In genomic region chr11:57459112-57460016, GRCh38 we compare ENCODE assay signal across 8 cellular contexts. TPM values are rescaled to one million over a fixed set of nuclear protein-coding genes. Genes with fewer than 3 reads are reported as not detected.
DNase-seq lines count a peak whose midpoint lies in the region; ATAC-seq and TF ChIP-seq lines count a peak whose summit lies in the region.

No MANE protein-coding gene starts in this region.

- no peaks in the 10 kb centered on the region for H3K79me2 ChIP-seq in GM23248 (ENCODE audit: insufficient read depth)
- H3K79me2 ChIP-seq in OCI-LY3 (ENCODE audit: low read length): no peaks in the 10 kb centered on the region

- peak; percentile 61 for DNase-seq in GM23248
- DNase-seq in brain microvascular endothelial cell: no peak
- no peak for DNase-seq in aorta
- DNase-seq in SW 1271 (lab: John Stamatoyannopoulos, UW): no peak

- H3K9me2 ChIP-seq in GM23248 (ENCODE audit: insufficient read depth): no peaks in the 10 kb centered on the region

- H3K4me3 ChIP-seq in GM23248: peak overlapping the region; percentile 66
- H3K4me3 ChIP-seq in OCI-LY3 (ENCODE audit: low read length): peak overlapping the region; percentile 79
- H3K4me3 ChIP-seq in brain microvascular endothelial cell (ENCODE audit: low read depth, low read length): peak overlapping the region; percentile 24
- peak overlapping the region; percentile 47 to 51 for H3K4me3 ChIP-seq in mucosa of rectum (ENCODE audit: low read length in 2 of 2)
- peak overlapping the region; percentile 7 to 19 for H3K4me3 ChIP-seq in aorta (ENCODE audit: low read length in 2 of 2)

- ATAC-seq in aorta (ENCODE audit: low FRiP score) (no peak), GM18858 (IDR thresholded peaks at IDR 0.05; ENCODE audit: unreplicated experiment) (no peak), GM19395 (IDR thresholded peaks at IDR 0.05; ENCODE audit: unreplicated experiment) (no peak)

- peak overlapping the region; percentile 77 for H2AFZ ChIP-seq in GM23248
- H2AFZ ChIP-seq in OCI-LY3 (ENCODE audit: low read depth, low read length): peak overlapping the region; percentile 70

- 4% methylated on average over 54 to 55 of the region's 65 CpGs for WGBS in GM23248 (ENCODE audit: low coverage in 1 of 2, low lambda C conversion rate in 2 of 2, missing lambda C conversion rate in 2 of 2), 2 experiments
- 1% methylated on average over 57 to 65 of the region's 65 CpGs for WGBS in aorta, 2 donors

- H3K27me3 ChIP-seq in GM23248 (replicated peaks; ENCODE audit: insufficient read depth): peaks cover 10% of the 10 kb centered on the region
- no peaks in the 10 kb centered on the region for H3K27me3 ChIP-seq in OCI-LY3 (ENCODE audit: low read depth, low read length)
- H3K27me3 ChIP-seq in brain microvascular endothelial cell (replicated peaks): peaks cover 47% of the 10 kb centered on the region
- H3K27me3 ChIP-seq in mucosa of rectum (ENCODE audit: control insufficient read depth in 2 of 2, insufficient read depth in 2 of 2, low read length in 2 of 2): peaks cover 22 to 27% of the 10 kb centered on the region in 2 donors
- no peaks in the 10 kb centered on the region for H3K27me3 ChIP-seq in aorta (ENCODE audit: control insufficient read depth in 1 of 2, insufficient read depth in 2 of 2, low read length in 1 of 2)

- H3K4me1 ChIP-seq in GM23248 (ENCODE audit: insufficient read depth): no peaks in the 10 kb centered on the region; the same call in 1 of the 2 replicates
- peaks cover 16% of the 10 kb centered on the region for H3K4me1 ChIP-seq in OCI-LY3 (ENCODE audit: low read length)
- H3K4me1 ChIP-seq in mucosa of rectum (ENCODE audit: control insufficient read depth in 2 of 2, insufficient read depth in 2 of 2, low read length in 2 of 2): peaks cover 20 to 22% of the 10 kb centered on the region in 2 donors
- no peaks in the 10 kb centered on the region for H3K4me1 ChIP-seq in aorta (ENCODE audit: control insufficient read depth in 1 of 2, insufficient read depth in 2 of 2, low read length in 2 of 2)

- no peak overlapping the region for H3K27ac ChIP-seq in GM23248
- H3K27ac ChIP-seq in OCI-LY3 (ENCODE audit: low read length): no peak overlapping the region
- H3K27ac ChIP-seq in brain microvascular endothelial cell: no peak overlapping the region
- H3K27ac ChIP-seq in mucosa of rectum (ENCODE audit: low read depth in 2 of 2, low read length in 2 of 2): no peak overlapping the region
- no peak overlapping the region for H3K27ac ChIP-seq in aorta (ENCODE audit: low read depth in 1 of 2, low read length in 2 of 2)

- no peak overlapping the region for H3K9ac ChIP-seq in GM23248
- H3K9ac ChIP-seq in OCI-LY3 (ENCODE audit: low read length): peak overlapping the region; percentile 57; the same call in 1 of the 2 replicates
- peak overlapping the region in 1 of 2 donors; percentile 27 for H3K9ac ChIP-seq in mucosa of rectum (ENCODE audit: low read depth in 1 of 2, low read length in 2 of 2)

- H3K9me3 ChIP-seq in GM23248 (ENCODE audit: low read depth) (no peaks in the 10 kb centered on the region), OCI-LY3 (ENCODE audit: insufficient read depth, low read length) (no peaks in the 10 kb centered on the region), mucosa of rectum (ENCODE audit: control insufficient read depth in 2 of 2, low read length in 2 of 2) (no peaks in the 10 kb centered on the region), aorta (ENCODE audit: control insufficient read depth, low read length) (no peaks in the 10 kb centered on the region)

- intact Hi-C loops in aorta (cut with DNase I): loop anchor here (2.0 to 10.0 kb wide), 5 partner anchors 21 to 1055 kb away; partner anchors contain the start of gene YPEL4 (in 1 of the 2)

- in situ Hi-C loops in GM23248 (cut with MboI): loop anchor here (10.0 kb wide), 1 partner anchor 65 kb away; no protein-coding TSS in a partner anchor
- in situ Hi-C loops in brain microvascular endothelial cell (cut with HindIII; ENCODE audit: low pct_ligation_motif_present, low sequenced_read_pairs): no loop called here

- H4K20me1 ChIP-seq in GM23248 (ENCODE audit: insufficient read depth): no peaks in the 10 kb centered on the region
- H4K20me1 ChIP-seq in OCI-LY3 (ENCODE audit: insufficient read depth, low read length): no peaks in the 10 kb centered on the region

- peak overlapping the region; percentile 81 for H3K4me2 ChIP-seq in GM23248 (ENCODE audit: unreplicated experiment)
- peak overlapping the region; percentile 84 for H3K4me2 ChIP-seq in OCI-LY3 (ENCODE audit: low read length)

- no peak for TF ChIP-seq CTCF in OCI-LY3 (IDR thresholded peaks at IDR 0.05; ENCODE audit: low read depth, low read length)
- no peak for TF ChIP-seq CTCF in brain microvascular endothelial cell (IDR thresholded peaks at IDR 0.05; ENCODE audit: low read depth, low read length, missing control alignments)

- H3K36me3 ChIP-seq in GM23248 (ENCODE audit: low read depth) (no peaks in the 10 kb centered on the region), OCI-LY3 (replicated peaks; ENCODE audit: low read depth, low read length) (no peaks in the 10 kb centered on the region), brain microvascular endothelial cell (replicated peaks) (no peaks in the 10 kb centered on the region), mucosa of rectum (ENCODE audit: control insufficient read depth in 2 of 2, insufficient read depth in 2 of 2, low read length in 2 of 2) (no peaks in the 10 kb centered on the region), aorta (ENCODE audit: control insufficient read depth in 1 of 2, insufficient read depth in 2 of 2, low read length in 1 of 2) (no peaks in the 10 kb centered on the region)

- H3F3A ChIP-seq in GM23248 (ENCODE audit: insufficient read depth): no peaks in the 10 kb centered on the region

RNA-seq across cellular contexts. Expression of gene RTN4RL2, which starts 1.0 kb away (rescaled TPM):
- 0.32 TPM in 1 of 2 replicates, not detected in the other for total RNA-seq in GM23248 (2014; rRNA removed; shearing (Covaris generic))
- 0.80 and 1.1 TPM in 2 replicates for polyA plus RNA-seq in GM23248 (2016; fragmentation: Nextera tagmentation; extraction: Ambion mirVana)
- total RNA-seq in aorta: 1 to 10 TPM; 1.1 to 4.3 TPM
- under 1 TPM in 1 of 2 donors, not detected in 1; 0.20 TPM for polyA plus RNA-seq in aorta

RNA-seq across cellular contexts. Expression of gene SLC43A3, which starts 32.4 kb away (rescaled TPM):
- 23.2 and 57.7 TPM in 2 replicates for total RNA-seq in GM23248 (2014; rRNA removed; shearing (Covaris generic))
- 33.3 and 33.4 TPM in 2 replicates for polyA plus RNA-seq in GM23248 (2016; fragmentation: Nextera tagmentation; extraction: Ambion mirVana)
- total RNA-seq in aorta: 10 to 100 TPM; 59.7 to 97.8 TPM
- polyA plus RNA-seq in aorta: 10 to 100 TPM; 28.0 to 30.4 TPM

RNA-seq across cellular contexts. Expression of gene SLC43A1, which starts 56.1 kb away (rescaled TPM):
- total RNA-seq in GM23248 (2014; rRNA removed; shearing (Covaris generic)): 6.2 and 9.3 TPM in 2 replicates
- polyA plus RNA-seq in GM23248 (2016; fragmentation: Nextera tagmentation; extraction: Ambion mirVana): 7.1 and 7.7 TPM in 2 replicates
- 10 to 100 TPM in 1 of 2 donors, 1 to 10 TPM in 1; 7.6 to 15.8 TPM for total RNA-seq in aorta
- 10 to 100 TPM in 1 of 2 donors, 1 to 10 TPM in 1; 8.6 to 19.6 TPM for polyA plus RNA-seq in aorta

Comparison
In these comparisons a context has a peak if more than half of its experiments do, and no peak if none do; other contexts are left out.
1. H3K4me3 ChIP-seq: peak in every context shown above with its lines; median percentile 79 in OCI-LY3; 66 in GM23248; 49 in mucosa of rectum; 24 in brain microvascular endothelial cell; 13 in aorta.